Comparison of ENCODE assay signal across 2 cellular contexts in the genomic region with DNA sequence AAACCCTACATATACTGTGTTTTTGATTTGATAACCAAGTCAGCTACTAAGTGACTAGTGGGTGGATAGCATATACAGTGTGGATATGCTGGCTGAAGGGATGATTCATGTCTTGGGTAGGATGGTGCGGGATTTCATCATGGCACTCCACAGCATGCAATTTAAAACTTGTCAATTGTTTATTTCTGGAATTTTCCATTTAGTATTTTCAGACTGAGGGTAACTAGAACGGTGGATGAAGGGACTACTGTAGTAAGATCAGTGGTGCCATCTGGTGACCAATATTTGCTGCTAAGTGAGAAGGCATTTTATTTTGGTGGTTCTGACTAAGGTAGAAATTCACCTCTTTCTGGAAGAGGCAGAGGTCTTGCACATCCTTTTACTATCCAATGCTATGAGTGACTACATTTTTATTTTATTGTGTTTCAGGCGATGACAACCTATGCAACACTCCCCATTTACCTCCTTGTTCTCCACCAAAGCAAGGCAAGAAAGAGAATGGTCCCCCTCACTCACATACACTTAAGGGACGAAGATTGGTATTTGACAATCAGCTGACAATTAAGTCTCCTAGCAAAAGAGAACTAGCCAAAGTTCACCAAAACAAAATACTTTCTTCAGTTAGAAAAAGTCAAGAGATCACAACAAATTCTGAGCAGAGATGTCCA.
A peak's percentile ranks its signal among the peaks of the same experiment; 100 is the strongest.
TF ChIP-seq lines count a peak whose summit lies in the region.

No MANE protein-coding gene starts in this region.

TF ChIP-seq in GM12878, 131 proteins besides CTCF, POLR2A, EP300 and RAD21:
- TF ChIP-seq FOXM1 (IDR thresholded peaks at IDR 0.05; ENCODE audit: low read depth, low read length): 0 out of 2 replicates have a peak, but pooled peaks have one; percentile 23
- TF ChIP-seq, protein P1, sequence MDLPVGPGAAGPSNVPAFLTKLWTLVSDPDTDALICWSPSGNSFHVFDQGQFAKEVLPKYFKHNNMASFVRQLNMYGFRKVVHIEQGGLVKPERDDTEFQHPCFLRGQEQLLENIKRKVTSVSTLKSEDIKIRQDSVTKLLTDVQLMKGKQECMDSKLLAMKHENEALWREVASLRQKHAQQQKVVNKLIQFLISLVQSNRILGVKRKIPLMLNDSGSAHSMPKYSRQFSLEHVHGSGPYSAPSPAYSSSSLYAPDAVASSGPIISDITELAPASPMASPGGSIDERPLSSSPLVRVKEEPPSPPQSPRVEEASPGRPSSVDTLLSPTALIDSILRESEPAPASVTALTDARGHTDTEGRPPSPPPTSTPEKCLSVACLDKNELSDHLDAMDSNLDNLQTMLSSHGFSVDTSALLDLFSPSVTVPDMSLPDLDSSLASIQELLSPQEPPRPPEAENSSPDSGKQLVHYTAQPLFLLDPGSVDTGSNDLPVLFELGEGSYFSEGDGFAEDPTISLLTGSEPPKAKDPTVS (IDR thresholded peaks at IDR 0.05; ENCODE audit: low read depth, low read length): peak; percentile 69; the same call in 1 of the 2 replicates
- TF ChIP-seq, protein P2, sequence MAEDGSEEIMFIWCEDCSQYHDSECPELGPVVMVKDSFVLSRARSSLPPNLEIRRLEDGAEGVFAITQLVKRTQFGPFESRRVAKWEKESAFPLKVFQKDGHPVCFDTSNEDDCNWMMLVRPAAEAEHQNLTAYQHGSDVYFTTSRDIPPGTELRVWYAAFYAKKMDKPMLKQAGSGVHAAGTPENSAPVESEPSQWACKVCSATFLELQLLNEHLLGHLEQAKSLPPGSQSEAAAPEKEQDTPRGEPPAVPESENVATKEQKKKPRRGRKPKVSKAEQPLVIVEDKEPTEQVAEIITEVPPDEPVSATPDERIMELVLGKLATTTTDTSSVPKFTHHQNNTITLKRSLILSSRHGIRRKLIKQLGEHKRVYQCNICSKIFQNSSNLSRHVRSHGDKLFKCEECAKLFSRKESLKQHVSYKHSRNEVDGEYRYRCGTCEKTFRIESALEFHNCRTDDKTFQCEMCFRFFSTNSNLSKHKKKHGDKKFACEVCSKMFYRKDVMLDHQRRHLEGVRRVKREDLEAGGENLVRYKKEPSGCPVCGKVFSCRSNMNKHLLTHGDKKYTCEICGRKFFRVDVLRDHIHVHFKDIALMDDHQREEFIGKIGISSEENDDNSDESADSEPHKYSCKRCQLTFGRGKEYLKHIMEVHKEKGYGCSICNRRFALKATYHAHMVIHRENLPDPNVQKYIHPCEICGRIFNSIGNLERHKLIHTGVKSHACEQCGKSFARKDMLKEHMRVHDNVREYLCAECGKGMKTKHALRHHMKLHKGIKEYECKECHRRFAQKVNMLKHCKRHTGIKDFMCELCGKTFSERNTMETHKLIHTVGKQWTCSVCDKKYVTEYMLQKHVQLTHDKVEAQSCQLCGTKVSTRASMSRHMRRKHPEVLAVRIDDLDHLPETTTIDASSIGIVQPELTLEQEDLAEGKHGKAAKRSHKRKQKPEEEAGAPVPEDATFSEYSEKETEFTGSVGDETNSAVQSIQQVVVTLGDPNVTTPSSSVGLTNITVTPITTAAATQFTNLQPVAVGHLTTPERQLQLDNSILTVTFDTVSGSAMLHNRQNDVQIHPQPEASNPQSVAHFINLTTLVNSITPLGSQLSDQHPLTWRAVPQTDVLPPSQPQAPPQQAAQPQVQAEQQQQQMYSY (CRISPR knock-in tag; IDR thresholded peaks at IDR 0.05): no peak
- no peak for TF ChIP-seq HDGF (IDR thresholded peaks at IDR 0.05)
- TF ChIP-seq TCF7 (IDR thresholded peaks at IDR 0.05; ENCODE audit: borderline replicate concordance): no peak
- TF ChIP-seq SMARCA5 (IDR thresholded peaks at IDR 0.05): 0 out of 2 replicates have a peak, but pooled peaks have one; percentile 15
- TF ChIP-seq, protein P3, sequence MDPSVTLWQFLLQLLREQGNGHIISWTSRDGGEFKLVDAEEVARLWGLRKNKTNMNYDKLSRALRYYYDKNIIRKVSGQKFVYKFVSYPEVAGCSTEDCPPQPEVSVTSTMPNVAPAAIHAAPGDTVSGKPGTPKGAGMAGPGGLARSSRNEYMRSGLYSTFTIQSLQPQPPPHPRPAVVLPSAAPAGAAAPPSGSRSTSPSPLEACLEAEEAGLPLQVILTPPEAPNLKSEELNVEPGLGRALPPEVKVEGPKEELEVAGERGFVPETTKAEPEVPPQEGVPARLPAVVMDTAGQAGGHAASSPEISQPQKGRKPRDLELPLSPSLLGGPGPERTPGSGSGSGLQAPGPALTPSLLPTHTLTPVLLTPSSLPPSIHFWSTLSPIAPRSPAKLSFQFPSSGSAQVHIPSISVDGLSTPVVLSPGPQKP (IDR thresholded peaks at IDR 0.05; ENCODE audit: low read depth, low read length): no peak
- TF ChIP-seq SMC3 (IDR thresholded peaks at IDR 0.05; ENCODE audit: borderline replicate concordance, low read length): peak; percentile 70; the same call in 1 of the 2 replicates
- no peak for TF ChIP-seq CREM (IDR thresholded peaks at IDR 0.05; ENCODE audit: low read depth)
- TF ChIP-seq CHD4 (IDR thresholded peaks at IDR 0.05): no peak
- no peak for TF ChIP-seq NR2C2 (IDR thresholded peaks at IDR 0.05; ENCODE audit: borderline replicate concordance, control insufficient read depth, insufficient read length, low read depth)
- TF ChIP-seq ZNF274 (IDR thresholded peaks at IDR 0.05; ENCODE audit: insufficient read depth, insufficient read length): no peak
- no peak for TF ChIP-seq ZNF217 (IDR thresholded peaks at IDR 0.05)
- TF ChIP-seq, protein P4, sequence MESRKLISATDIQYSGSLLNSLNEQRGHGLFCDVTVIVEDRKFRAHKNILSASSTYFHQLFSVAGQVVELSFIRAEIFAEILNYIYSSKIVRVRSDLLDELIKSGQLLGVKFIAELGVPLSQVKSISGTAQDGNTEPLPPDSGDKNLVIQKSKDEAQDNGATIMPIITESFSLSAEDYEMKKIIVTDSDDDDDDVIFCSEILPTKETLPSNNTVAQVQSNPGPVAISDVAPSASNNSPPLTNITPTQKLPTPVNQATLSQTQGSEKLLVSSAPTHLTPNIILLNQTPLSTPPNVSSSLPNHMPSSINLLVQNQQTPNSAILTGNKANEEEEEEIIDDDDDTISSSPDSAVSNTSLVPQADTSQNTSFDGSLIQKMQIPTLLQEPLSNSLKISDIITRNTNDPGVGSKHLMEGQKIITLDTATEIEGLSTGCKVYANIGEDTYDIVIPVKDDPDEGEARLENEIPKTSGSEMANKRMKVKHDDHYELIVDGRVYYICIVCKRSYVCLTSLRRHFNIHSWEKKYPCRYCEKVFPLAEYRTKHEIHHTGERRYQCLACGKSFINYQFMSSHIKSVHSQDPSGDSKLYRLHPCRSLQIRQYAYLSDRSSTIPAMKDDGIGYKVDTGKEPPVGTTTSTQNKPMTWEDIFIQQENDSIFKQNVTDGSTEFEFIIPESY (IDR thresholded peaks at IDR 0.05): no peak
- TF ChIP-seq ZBED1 (IDR thresholded peaks at IDR 0.05; ENCODE audit: borderline replicate concordance): no peak
- no peak for TF ChIP-seq HDAC2 (IDR thresholded peaks at IDR 0.05)
- TF ChIP-seq SPI1 (IDR thresholded peaks at IDR 0.05; ENCODE audit: borderline replicate concordance, insufficient read depth, low read depth, low read length): no peak
- no peak for TF ChIP-seq GATAD2B (conservative IDR thresholded peaks at IDR 0.05; ENCODE audit: low read depth)
- TF ChIP-seq RELA (IDR thresholded peaks at IDR 0.05; ENCODE audit: borderline replicate concordance, partially characterized antibody): no peak
- no peak for TF ChIP-seq EZH2 (IDR thresholded peaks at IDR 0.05; ENCODE audit: borderline replicate concordance, control insufficient read depth, low read depth, low read length)
- TF ChIP-seq LARP7 (IDR thresholded peaks at IDR 0.05): no peak
- TF ChIP-seq CHD2 (IDR thresholded peaks at IDR 0.05; ENCODE audit: borderline replicate concordance, low read depth, low read length): no peak

TF ChIP-seq in liver, 16 proteins besides CTCF, POLR2A, EP300 and RAD21:
- peak in 1 of 2 donors; percentile 6 for TF ChIP-seq RXRA (IDR thresholded peaks at IDR 0.05)
- TF ChIP-seq, protein P4 (IDR thresholded peaks at IDR 0.05): no peak
